Comparison of ENCODE assay signal across 29 cellular contexts in genomic region chr17:5044630-5045029, GRCh38. TPM values are rescaled to one million over a fixed set of nuclear protein-coding genes. Genes with fewer than 3 reads are reported as not detected.
DNase-seq lines count a peak whose midpoint lies in the region; ATAC-seq and TF ChIP-seq lines count a peak whose summit lies in the region.
"Had no signal": no experiment of that assay in that cellular context is flagged by ENCODE, and none has a peak within 500 bp of the region (broad histone marks: within the 10 kb centered on the region; RNA-seq: fewer than 3 reads in every experiment).

No MANE protein-coding gene starts in this region.

- H3K4me2 ChIP-seq in GM23338, result no peak overlapping the region
- H3K4me2 ChIP-seq: BLaER1 treated with 17β-estradiol and CSF1 and Interleukin-3, amounts not matched to agents 10 nM and 100 nM; SK-N-SH had no signal

- no peak overlapping the region for H3K4me3 ChIP-seq in CD4-positive, CD25-positive, alpha-beta regulatory T cell (ENCODE audit: low read depth, low read length)
- H3K4me3 ChIP-seq in muscle layer of duodenum (ENCODE audit: low read depth in 1 of 2, low read length in 2 of 2) (no peak overlapping the region), body of pancreas (no peak overlapping the region), GM23338 (no peak overlapping the region)
- H3K4me3 ChIP-seq: BLaER1 treated with 17β-estradiol and CSF1 and Interleukin-3, amounts not matched to agents 10 nM and 100 nM; left lung; skin epidermis; thyroid gland had no signal

- H3K9me3 ChIP-seq in CD4-positive, CD25-positive, alpha-beta regulatory T cell (ENCODE audit: control insufficient read depth in 2 of 2, low read length in 2 of 2), result no peaks in the 10 kb centered on the region
- H3K9me3 ChIP-seq in muscle layer of duodenum (ENCODE audit: control insufficient read depth in 1 of 2, low read length in 2 of 2) (no peaks in the 10 kb centered on the region), body of pancreas (no peaks in the 10 kb centered on the region)
- H3K9me3 ChIP-seq: left lung, SK-N-SH, thyroid gland had no signal

- no peak overlapping the region for H3K27ac ChIP-seq in CD4-positive, CD25-positive, alpha-beta regulatory T cell (ENCODE audit: insufficient read depth, low read length, poor library complexity, severe bottlenecking)
- H3K27ac ChIP-seq in muscle layer of duodenum (ENCODE audit: low read length), result peak overlapping the region; percentile 31
- H3K27ac ChIP-seq in body of pancreas, result no peak overlapping the region
- H3K27ac ChIP-seq in GM23338 (ENCODE audit: low read depth), result no peak overlapping the region
- H3K27ac ChIP-seq: BLaER1 treated with 17β-estradiol and CSF1 and Interleukin-3, amounts not matched to agents 10 nM and 100 nM; left lung; thyroid gland had no signal

- peak overlapping the region in 2 of 3 donors; percentile 77 to 82 for H3K27ac Mint-ChIP-seq in CD4-positive, CD25-positive, alpha-beta regulatory T cell
- peak overlapping the region; percentile 8 for H3K27ac Mint-ChIP-seq in activated T-helper 1 cell treated with anti-CD3 and anti-CD28 coated beads, Interleukin-12 subunit alpha, Interleukin-12 subunit beta, Interleukin-2, Interleukin-4 antibody, amounts not matched to agents 30 ng/mL and 10 ng/mL and 1 ng/mL, durations not matched to agents 14 hours and 24 hours and 36 hours
- no peak overlapping the region for H3K27ac Mint-ChIP-seq in GM23338
- H3K27ac Mint-ChIP-seq: T-helper 2 cell treated with Interferon-gamma antibody and Interleukin-4, amounts not matched to agents 5 μg/mL and 100 μg/mL, for 36 hours had no signal

- H3K36me3 Mint-ChIP-seq in CD4-positive, CD25-positive, alpha-beta regulatory T cell, result no peaks in the 10 kb centered on the region
- peaks cover 24% of the 10 kb centered on the region for H3K36me3 Mint-ChIP-seq in activated T-helper 1 cell treated with anti-CD3 and anti-CD28 coated beads, Interleukin-12 subunit alpha, Interleukin-12 subunit beta, Interleukin-2, Interleukin-4 antibody, amounts not matched to agents 30 ng/mL and 10 ng/mL and 1 ng/mL, durations not matched to agents 14 hours and 24 hours and 36 hours (ENCODE audit: low read depth)
- H3K36me3 Mint-ChIP-seq in GM23338 (ENCODE audit: low read depth), result no peaks in the 10 kb centered on the region
- H3K36me3 Mint-ChIP-seq: naive B cell had no signal

- H4K20me1 ChIP-seq in GM23338 (replicated peaks; ENCODE audit: insufficient read depth), result no peaks in the 10 kb centered on the region
- H4K20me1 ChIP-seq: BLaER1 treated with 17β-estradiol and CSF1 and Interleukin-3, amounts not matched to agents 10 nM and 100 nM had no signal

- 87% methylated on average over 5 of the region's 5 CpGs; no CpG with 5 or more reads in 1 of the 2 donors for WGBS in body of pancreas, 2 donors

- peaks cover 20 to 80% (median 38%) of the 10 kb centered on the region in 4 donors for H3K4me1 Mint-ChIP-seq in CD4-positive, CD25-positive, alpha-beta regulatory T cell
- H3K4me1 Mint-ChIP-seq in activated T-helper 1 cell treated with anti-CD3 and anti-CD28 coated beads, Interleukin-12 subunit alpha, Interleukin-12 subunit beta, Interleukin-2, Interleukin-4 antibody, amounts not matched to agents 30 ng/mL and 10 ng/mL and 1 ng/mL, durations not matched to agents 14 hours and 24 hours and 36 hours (ENCODE audit: low read depth), result peaks cover 49% of the 10 kb centered on the region
- no peaks in the 10 kb centered on the region for H3K4me1 Mint-ChIP-seq in GM23338

- intact Hi-C loops in activated T-helper 1 cell treated with anti-CD3 and anti-CD28 coated beads, Interleukin-12 subunit alpha, Interleukin-12 subunit beta, Interleukin-2, Interleukin-4 antibody, amounts not matched to agents 30 ng/mL and 10 ng/mL and 1 ng/mL, durations not matched to agents 14 hours and 24 hours and 36 hours (cut with micrococcal nuclease), result loop anchor here (5.0 kb wide), 1 partner anchor 137 kb away; no protein-coding TSS in a partner anchor
- intact Hi-C loops in body of pancreas (cut with DNase I), result no loop called here

- no peak for TF ChIP-seq POLR2A in body of pancreas (IDR thresholded peaks at IDR 0.05)

- TF ChIP-seq CTCF in body of pancreas (IDR thresholded peaks at IDR 0.05) (no peak), GM23338 (conservative IDR thresholded peaks at IDR 0.05; ENCODE audit: low read depth in 2 of 2) (no peak)

- no peak for DNase-seq in CD4-positive, CD25-positive, alpha-beta regulatory T cell
- DNase-seq in ELR (ENCODE audit: low read depth), result peak; percentile 44
- no peak for DNase-seq in activated T-helper 1 cell treated with anti-CD3 and anti-CD28 coated beads, Interleukin-12 subunit alpha, Interleukin-12 subunit beta, Interleukin-2, Interleukin-4 antibody, amounts not matched to agents 30 ng/mL and 10 ng/mL and 1 ng/mL, durations not matched to agents 14 hours and 24 hours and 36 hours (ENCODE audit: low spot score)
- no peak for DNase-seq in body of pancreas
- DNase-seq in GM23338 (ENCODE audit: low spot score), result no peak
- DNase-seq in SHP77 treated with DMSO at 0.1 percent for 48 hours (lab: John Stamatoyannopoulos, UW), result no peak
- DNase-seq: activated CD4-positive, alpha-beta T cell treated with anti-CD3 and anti-CD28 coated beads for 36 hours; activated naive CD4-positive, alpha-beta T cell treated with anti-CD3 and anti-CD28 coated beads, Interleukin-2, amount 10 ng/mL, durations not matched to agents 7 days and 5 days; activated T-cell treated with anti-CD3 and anti-CD28 coated beads, Interleukin-2, amount 50 U/mL, for 48 hours; Calu3; DND-41; KG1; left lung; mesendoderm; naive B cell; NCI-H1417 treated with DMSO at 0.1 percent for 48 hours; NCI-H2081 treated with DMSO at 0.1 percent for 48 hours; NCI-H226; NCI-H748 treated with DMSO at 0.1 percent for 48 hours; occipital lobe; SK-N-SH; stimulated activated naive CD8-positive, alpha-beta T cell treated with anti-CD3 and anti-CD28 coated beads, Interleukin-15, amount 100 ng/mL, for 72 hours; thyroid gland had no signal

- no peaks in the 10 kb centered on the region for H3K27me3 ChIP-seq in CD4-positive, CD25-positive, alpha-beta regulatory T cell (ENCODE audit: control insufficient read depth, insufficient read depth, low read length)
- no peaks in the 10 kb centered on the region for H3K27me3 ChIP-seq in muscle layer of duodenum (ENCODE audit: low read depth, low read length)
- no peaks in the 10 kb centered on the region for H3K27me3 ChIP-seq in body of pancreas
- H3K27me3 ChIP-seq in GM23338 (ENCODE audit: insufficient read depth), result no peaks in the 10 kb centered on the region
- H3K27me3 ChIP-seq: BLaER1 treated with 17β-estradiol and CSF1 and Interleukin-3, amounts not matched to agents 10 nM and 100 nM; left lung; thyroid gland had no signal

- H3K9me3 Mint-ChIP-seq in CD4-positive, CD25-positive, alpha-beta regulatory T cell, result peaks cover 0 to 2% (median 0%) of the 10 kb centered on the region in 7 donors
- no peaks in the 10 kb centered on the region for H3K9me3 Mint-ChIP-seq in activated T-helper 1 cell treated with anti-CD3 and anti-CD28 coated beads, Interleukin-12 subunit alpha, Interleukin-12 subunit beta, Interleukin-2, Interleukin-4 antibody, amounts not matched to agents 30 ng/mL and 10 ng/mL and 1 ng/mL, durations not matched to agents 14 hours and 24 hours and 36 hours
- H3K9me3 Mint-ChIP-seq in GM23338, result no peaks in the 10 kb centered on the region; the same call in 1 of the 3 replicates
- H3K9me3 Mint-ChIP-seq: stimulated activated naive CD8-positive, alpha-beta T cell treated with anti-CD3 and anti-CD28 coated beads, Interleukin-15, amount 100 ng/mL, for 72 hours; T-helper 2 cell treated with Interferon-gamma antibody and Interleukin-4, amounts not matched to agents 5 μg/mL and 100 μg/mL, for 36 hours had no signal

- H3K27me3 Mint-ChIP-seq in CD4-positive, CD25-positive, alpha-beta regulatory T cell, result no peaks in the 10 kb centered on the region
- H3K27me3 Mint-ChIP-seq in activated T-helper 1 cell treated with anti-CD3 and anti-CD28 coated beads, Interleukin-12 subunit alpha, Interleukin-12 subunit beta, Interleukin-2, Interleukin-4 antibody, amounts not matched to agents 30 ng/mL and 10 ng/mL and 1 ng/mL, durations not matched to agents 14 hours and 24 hours and 36 hours (ENCODE audit: insufficient read depth), result no peaks in the 10 kb centered on the region
- H3K27me3 Mint-ChIP-seq in GM23338 (ENCODE audit: insufficient read depth, low read depth, poor library complexity), result peaks cover 7% of the 10 kb centered on the region
- H3K27me3 Mint-ChIP-seq: activated CD4-positive, alpha-beta T cell treated with anti-CD3 and anti-CD28 coated beads for 36 hours; activated naive CD4-positive, alpha-beta T cell treated with anti-CD3 and anti-CD28 coated beads, Interleukin-2, amount 10 ng/mL, durations not matched to agents 7 days and 5 days; naive B cell; stimulated activated naive CD8-positive, alpha-beta T cell treated with anti-CD3 and anti-CD28 coated beads, Interleukin-15, amount 100 ng/mL, for 72 hours had no signal

- ATAC-seq in CD4-positive, CD25-positive, alpha-beta regulatory T cell (ENCODE audit: low read depth in 2 of 2), result no peak
- ATAC-seq in body of pancreas (no peak), GM23338 (no peak)
- ATAC-seq: activated CD4-positive, alpha-beta T cell treated with anti-CD3 and anti-CD28 coated beads for 36 hours; left lung; stimulated activated naive CD8-positive, alpha-beta T cell treated with anti-CD3 and anti-CD28 coated beads, Interleukin-15, amount 100 ng/mL, for 72 hours had no signal

- H3K79me2 ChIP-seq in GM23338 (replicated peaks; ENCODE audit: insufficient read depth), result no peaks in the 10 kb centered on the region

- H3K4me3 Mint-ChIP-seq in CD4-positive, CD25-positive, alpha-beta regulatory T cell, result no peak overlapping the region
- no peak overlapping the region for H3K4me3 Mint-ChIP-seq in activated T-helper 1 cell treated with anti-CD3 and anti-CD28 coated beads, Interleukin-12 subunit alpha, Interleukin-12 subunit beta, Interleukin-2, Interleukin-4 antibody, amounts not matched to agents 30 ng/mL and 10 ng/mL and 1 ng/mL, durations not matched to agents 14 hours and 24 hours and 36 hours
- no peak overlapping the region for H3K4me3 Mint-ChIP-seq in GM23338
- H3K4me3 Mint-ChIP-seq: activated CD4-positive, alpha-beta T cell treated with anti-CD3 and anti-CD28 coated beads for 36 hours; activated naive CD4-positive, alpha-beta T cell treated with anti-CD3 and anti-CD28 coated beads, Interleukin-2, amount 10 ng/mL, durations not matched to agents 7 days and 5 days; naive B cell; stimulated activated naive CD8-positive, alpha-beta T cell treated with anti-CD3 and anti-CD28 coated beads, Interleukin-15, amount 100 ng/mL, for 72 hours had no signal

- peaks cover 38% of the 10 kb centered on the region for H3K4me1 ChIP-seq in CD4-positive, CD25-positive, alpha-beta regulatory T cell (ENCODE audit: control insufficient read depth, insufficient read depth, low read length, poor library complexity, severe bottlenecking)
- H3K4me1 ChIP-seq in muscle layer of duodenum (ENCODE audit: control insufficient read depth in 1 of 2, insufficient read depth in 2 of 2, low read length in 2 of 2) (peaks cover 4% of the 10 kb centered on the region in 2 donors), body of pancreas (no peaks in the 10 kb centered on the region), GM23338 (ENCODE audit: insufficient read depth) (no peaks in the 10 kb centered on the region)
- H3K4me1 ChIP-seq: left lung, thyroid gland had no signal

- H3K36me3 ChIP-seq in CD4-positive, CD25-positive, alpha-beta regulatory T cell (ENCODE audit: control insufficient read depth, insufficient read depth, low read length), result no peaks in the 10 kb centered on the region
- no peaks in the 10 kb centered on the region for H3K36me3 ChIP-seq in muscle layer of duodenum (ENCODE audit: control insufficient read depth in 1 of 2, insufficient read depth in 2 of 2, low read length in 2 of 2)
- no peaks in the 10 kb centered on the region for H3K36me3 ChIP-seq in body of pancreas (replicated peaks in 1 of 2; ENCODE audit: insufficient read depth in 1 of 2, low read depth in 2 of 2)
- no peaks in the 10 kb centered on the region for H3K36me3 ChIP-seq in GM23338 (ENCODE audit: insufficient read depth)
- H3K36me3 ChIP-seq: BLaER1 treated with 17β-estradiol and CSF1 and Interleukin-3, amounts not matched to agents 10 nM and 100 nM; left lung; thyroid gland had no signal

- no peak overlapping the region for H2AFZ ChIP-seq in GM23338

- no peaks in the 10 kb centered on the region for H3F3A ChIP-seq in GM23338 (replicated peaks; ENCODE audit: low read depth)

- no peaks in the 10 kb centered on the region for H3K9me2 ChIP-seq in GM23338 (ENCODE audit: insufficient read depth)
- H3K9me2 ChIP-seq: SK-N-SH had no signal

RNA-seq across cellular contexts. Expression of gene SLC52A1, which starts 9.4 kb away (rescaled TPM):
- total RNA-seq in CD4-positive, CD25-positive, alpha-beta regulatory T cell, result 0.22 TPM
- polyA plus RNA-seq in CD4-positive, CD25-positive, alpha-beta regulatory T cell, result under 1 TPM in 2 of 4 donors, not detected in 2; 0.27 to 0.41 TPM
- total RNA-seq in activated T-helper 1 cell treated with anti-CD3 and anti-CD28 coated beads, Interleukin-12 subunit alpha, Interleukin-12 subunit beta, Interleukin-2, Interleukin-4 antibody, amounts not matched to agents 30 ng/mL and 10 ng/mL and 1 ng/mL, durations not matched to agents 14 hours and 24 hours and 36 hours, result 0.20 and 0.23 TPM in 2 replicates
- not detected for total RNA-seq in body of pancreas
- 0.63 and 1.3 TPM in 2 replicates for total RNA-seq in GM23338 (2014; rRNA removed; shearing (Covaris generic))
- 0.21 and 0.50 TPM in 2 replicates for polyA plus RNA-seq in GM23338 (2016; fragmentation: Nextera tagmentation; extraction: Ambion mirVana)
- total RNA-seq: Calu3, frontal cortex, occipital lobe had no signal
- polyA plus RNA-seq: AG04450 had no signal

RNA-seq across cellular contexts. Expression of gene ZFP3, which starts 33.6 kb away (rescaled TPM):
- total RNA-seq in CD4-positive, CD25-positive, alpha-beta regulatory T cell, result 2.5 TPM
- polyA plus RNA-seq in CD4-positive, CD25-positive, alpha-beta regulatory T cell, result 1 to 10 TPM in 2 of 4 donors, under 1 TPM in 2; 0.32 to 2.0 (median 1.3) TPM
- 1.9 and 2.0 TPM in 2 replicates for total RNA-seq in activated T-helper 1 cell treated with anti-CD3 and anti-CD28 coated beads, Interleukin-12 subunit alpha, Interleukin-12 subunit beta, Interleukin-2, Interleukin-4 antibody, amounts not matched to agents 30 ng/mL and 10 ng/mL and 1 ng/mL, durations not matched to agents 14 hours and 24 hours and 36 hours
- 1 to 10 TPM; 5.3 to 5.4 TPM for total RNA-seq in body of pancreas
- 0.93 and 1.6 TPM in 2 replicates for total RNA-seq in GM23338 (2014; rRNA removed; shearing (Covaris generic))
- polyA plus RNA-seq in GM23338 (2016; fragmentation: Nextera tagmentation; extraction: Ambion mirVana), result 0.55 and 0.97 TPM in 2 replicates
- total RNA-seq: Calu3 had no signal

RNA-seq across cellular contexts. Expression of gene KIF1C, which starts 46.9 kb away (rescaled TPM):
- 22.9 TPM for total RNA-seq in CD4-positive, CD25-positive, alpha-beta regulatory T cell
- 1 to 10 TPM; 2.6 to 4.6 (median 3.8) TPM for polyA plus RNA-seq in CD4-positive, CD25-positive, alpha-beta regulatory T cell
- total RNA-seq in activated T-helper 1 cell treated with anti-CD3 and anti-CD28 coated beads, Interleukin-12 subunit alpha, Interleukin-12 subunit beta, Interleukin-2, Interleukin-4 antibody, amounts not matched to agents 30 ng/mL and 10 ng/mL and 1 ng/mL, durations not matched to agents 14 hours and 24 hours and 36 hours, result 68.4 and 71.3 TPM in 2 replicates
- 10 to 100 TPM; 43.1 to 54.4 TPM for total RNA-seq in body of pancreas
- total RNA-seq in GM23338 (2014; rRNA removed; shearing (Covaris generic)), result 56.4 and 61.4 TPM in 2 replicates
- polyA plus RNA-seq in GM23338 (2016; fragmentation: Nextera tagmentation; extraction: Ambion mirVana), result 13.5 and 16.8 TPM in 2 replicates

RNA-seq across cellular contexts. Expression of gene INCA1, which starts 47.3 kb away (rescaled TPM):
- total RNA-seq in CD4-positive, CD25-positive, alpha-beta regulatory T cell, result not detected
- under 1 TPM in 1 of 4 donors, not detected in 3; 0.99 TPM for polyA plus RNA-seq in CD4-positive, CD25-positive, alpha-beta regulatory T cell
- total RNA-seq in activated T-helper 1 cell treated with anti-CD3 and anti-CD28 coated beads, Interleukin-12 subunit alpha, Interleukin-12 subunit beta, Interleukin-2, Interleukin-4 antibody, amounts not matched to agents 30 ng/mL and 10 ng/mL and 1 ng/mL, durations not matched to agents 14 hours and 24 hours and 36 hours, result 0.34 and 0.37 TPM in 2 replicates
- total RNA-seq in body of pancreas, result 1 to 10 TPM in 1 of 2 donors, not detected in 1; 1.0 TPM
- 2.1 TPM in 1 of 2 replicates, not detected in the other for total RNA-seq in GM23338 (2014; rRNA removed; shearing (Covaris generic))
- 1.1 and 1.3 TPM in 2 replicates for polyA plus RNA-seq in GM23338 (2016; fragmentation: Nextera tagmentation; extraction: Ambion mirVana)
- total RNA-seq: frontal cortex had no signal

RNA-seq across cellular contexts. Expression of gene CAMTA2, which starts 57.2 kb away (rescaled TPM):
- total RNA-seq in CD4-positive, CD25-positive, alpha-beta regulatory T cell, result 69.8 TPM
- 1 to 10 TPM; 4.7 to 7.9 (median 6.0) TPM for polyA plus RNA-seq in CD4-positive, CD25-positive, alpha-beta regulatory T cell
- total RNA-seq in activated T-helper 1 cell treated with anti-CD3 and anti-CD28 coated beads, Interleukin-12 subunit alpha, Interleukin-12 subunit beta, Interleukin-2, Interleukin-4 antibody, amounts not matched to agents 30 ng/mL and 10 ng/mL and 1 ng/mL, durations not matched to agents 14 hours and 24 hours and 36 hours, result 98.5 and 103 TPM in 2 replicates
- total RNA-seq in body of pancreas, result 10 to 100 TPM; 17.1 to 48.8 TPM
- 3.3 and 4.4 TPM in 2 replicates for total RNA-seq in GM23338 (2014; rRNA removed; shearing (Covaris generic))
- 8.7 and 10.1 TPM in 2 replicates for polyA plus RNA-seq in GM23338 (2016; fragmentation: Nextera tagmentation; extraction: Ambion mirVana)
